8 cellular contexts compared by ENCODE assay signal in genomic region chr10:13536674-13537366, GRCh38. TPM values are rescaled to one million over a fixed set of nuclear protein-coding genes. Genes with fewer than 3 reads are reported as not detected.
A peak's percentile ranks its signal among the peaks of the same experiment; 100 is the strongest.
DNase-seq lines count a peak whose midpoint lies in the region; ATAC-seq, FAIRE-seq and TF ChIP-seq lines count a peak whose summit lies in the region.

No MANE protein-coding gene starts in this region.

- FAIRE-seq in kidney (lab: Jason Lieb, UNC), result no peak

- no peaks in the 10 kb centered on the region; the same call in 1 of the 2 replicates for H4K20me1 ChIP-seq in GM23338 (replicated peaks; ENCODE audit: insufficient read depth)

- no peak for TF ChIP-seq POLR2A in adrenal gland (IDR thresholded peaks at IDR 0.05)

- H3K27me3 ChIP-seq in GM23338 (ENCODE audit: insufficient read depth) (peaks cover 5% of the 10 kb centered on the region; the same call in 1 of the 2 replicates), adrenal gland (peaks cover 5% of the 10 kb centered on the region)

- WGBS in adrenal gland, 4 donors, result 48 to 71% (median 55%) methylated on average over 7 to 11 of the region's 11 CpGs

- DNase-seq in CD14-positive monocyte (ENCODE audit: low spot score) (no peak), GM23338 (ENCODE audit: low spot score) (peak; percentile 94), NCI-H345 treated with DMSO at 0.1 percent for 48 hours (lab: John Stamatoyannopoulos, UW; ENCODE audit: unreplicated experiment) (peak; percentile 25), adrenal gland (peak; percentile 39 to 78 (median 64)), kidney (peak; percentile 78), HPDE6-E6E7 (ENCODE audit: extremely low spot score) (no peak), T-helper 17 cell (no peak)

- ATAC-seq in GM23338, result peak; percentile 99
- ATAC-seq in stimulated activated memory B cell treated with anti-CD40 and anti-IgM and Interleukin-4, amounts not matched to agents 10 μg/mL and 1 μg/mL and 100 μg/mL, for 72 hours, result peak; percentile 85
- ATAC-seq in T-helper 17 cell, result no peak

- no peak overlapping the region for H3K27ac ChIP-seq in GM23338 (ENCODE audit: low read depth)
- no peak overlapping the region for H3K27ac ChIP-seq in adrenal gland
- no peak overlapping the region for H3K27ac ChIP-seq in kidney (ENCODE audit: low read depth in 2 of 2, low read length in 2 of 2)

- no peaks in the 10 kb centered on the region for H3F3A ChIP-seq in GM23338 (replicated peaks; ENCODE audit: low read depth)

- H3K9ac ChIP-seq in kidney (ENCODE audit: low read length in 2 of 2), result no peak overlapping the region

- TF ChIP-seq CTCF in CD14-positive monocyte (IDR thresholded peaks at IDR 0.05), result peak; percentile 42
- TF ChIP-seq CTCF in GM23338 (conservative IDR thresholded peaks at IDR 0.05; ENCODE audit: low read depth in 2 of 2), result peak; percentile 80 to 97
- peak; percentile 30 to 63 (median 50) for TF ChIP-seq CTCF in adrenal gland (IDR thresholded peaks at IDR 0.05)
- peak; percentile 66 for TF ChIP-seq CTCF in kidney (IDR thresholded peaks at IDR 0.05; ENCODE audit: borderline replicate concordance, extremely low read depth, insufficient read depth)

- peaks cover 13% of the 10 kb centered on the region; the same call in 1 of the 2 replicates for H3K4me1 ChIP-seq in GM23338 (ENCODE audit: insufficient read depth)
- no peaks in the 10 kb centered on the region for H3K4me1 ChIP-seq in adrenal gland (replicated peaks in 1 of 2)
- H3K4me1 ChIP-seq in kidney (ENCODE audit: control insufficient read depth in 1 of 2, insufficient read depth in 1 of 2, low read depth in 1 of 2, low read length in 2 of 2), result no peaks in the 10 kb centered on the region

- peaks cover 6% of the 10 kb centered on the region for H3K4me1 Mint-ChIP-seq in CD14-positive monocyte
- H3K4me1 Mint-ChIP-seq in GM23338, result peaks cover 8% of the 10 kb centered on the region
- no peaks in the 10 kb centered on the region for H3K4me1 Mint-ChIP-seq in stimulated activated memory B cell treated with anti-CD40 and anti-IgM and Interleukin-4, amounts not matched to agents 10 μg/mL and 1 μg/mL and 100 μg/mL, for 72 hours
- no peaks in the 10 kb centered on the region for H3K4me1 Mint-ChIP-seq in T-helper 17 cell

- peak overlapping the region; percentile 35; the same call in 1 of the 2 replicates for H3K4me2 ChIP-seq in GM23338

- no peaks in the 10 kb centered on the region for H3K9me2 ChIP-seq in GM23338 (ENCODE audit: insufficient read depth)

- H3K4me3 ChIP-seq in GM23338 (no peak overlapping the region), adrenal gland (no peak overlapping the region), kidney (ENCODE audit: low read length in 2 of 2) (no peak overlapping the region)

- peak overlapping the region; percentile 89 for H2AFZ ChIP-seq in GM23338

- intact Hi-C loops in CD14-positive monocyte (cut with micrococcal nuclease), result loop anchor here in 1 of 2 donors (10.0 kb wide), 1 partner anchor 48 kb away; the partner anchor contains the start of gene PRPF18
- intact Hi-C loops in adrenal gland (cut with DNase I), result no loop called here
- intact Hi-C loops in kidney (cut with DNase I), result loop anchor here (10.0 kb wide), 1 partner anchor 162 kb away; no protein-coding TSS in a partner anchor

- H3K36me3 Mint-ChIP-seq in CD14-positive monocyte (no peaks in the 10 kb centered on the region), GM23338 (ENCODE audit: low read depth) (no peaks in the 10 kb centered on the region; the same call in 2 of the 3 replicates), T-helper 17 cell (ENCODE audit: low read depth) (peaks cover 2% of the 10 kb centered on the region)
- H3K36me3 Mint-ChIP-seq in stimulated activated memory B cell treated with anti-CD40 and anti-IgM and Interleukin-4, amounts not matched to agents 10 μg/mL and 1 μg/mL and 100 μg/mL, for 72 hours, result no peaks in the 10 kb centered on the region

- no peak overlapping the region for H3K4me3 Mint-ChIP-seq in CD14-positive monocyte
- no peak overlapping the region; the same call in 2 of the 3 replicates for H3K4me3 Mint-ChIP-seq in GM23338
- no peak overlapping the region for H3K4me3 Mint-ChIP-seq in stimulated activated memory B cell treated with anti-CD40 and anti-IgM and Interleukin-4, amounts not matched to agents 10 μg/mL and 1 μg/mL and 100 μg/mL, for 72 hours
- no peak overlapping the region for H3K4me3 Mint-ChIP-seq in T-helper 17 cell

- no peaks in the 10 kb centered on the region for H3K79me2 ChIP-seq in GM23338 (replicated peaks; ENCODE audit: insufficient read depth)

- H3K27me3 Mint-ChIP-seq in CD14-positive monocyte (ENCODE audit: low read depth in 3 of 3) (peaks cover 16 to 22% (median 18%) of the 10 kb centered on the region in 3 donors), GM23338 (ENCODE audit: insufficient read depth, low read depth, poor library complexity) (no peaks in the 10 kb centered on the region), T-helper 17 cell (peaks cover 84% of the 10 kb centered on the region)
- H3K27me3 Mint-ChIP-seq in stimulated activated memory B cell treated with anti-CD40 and anti-IgM and Interleukin-4, amounts not matched to agents 10 μg/mL and 1 μg/mL and 100 μg/mL, for 72 hours, result peaks cover 67% of the 10 kb centered on the region

- H3K9me3 ChIP-seq in adrenal gland (replicated peaks in 1 of 3), result no peaks in the 10 kb centered on the region
- no peaks in the 10 kb centered on the region for H3K9me3 ChIP-seq in kidney (ENCODE audit: control insufficient read depth in 1 of 2, low read length in 2 of 2)
- no peaks in the 10 kb centered on the region for H3K9me3 ChIP-seq in T-helper 17 cell (ENCODE audit: control insufficient read depth, low read length, poor library complexity, severe bottlenecking)

- H3K36me3 ChIP-seq in GM23338 (ENCODE audit: insufficient read depth), result no peaks in the 10 kb centered on the region
- H3K36me3 ChIP-seq in adrenal gland (replicated peaks in 1 of 2), result no peaks in the 10 kb centered on the region
- no peaks in the 10 kb centered on the region for H3K36me3 ChIP-seq in kidney (ENCODE audit: control insufficient read depth in 1 of 2, insufficient read depth in 2 of 2, low read length in 2 of 2)

- no peaks in the 10 kb centered on the region for H3K9me3 Mint-ChIP-seq in CD14-positive monocyte
- H3K9me3 Mint-ChIP-seq in GM23338, result peaks cover 3% of the 10 kb centered on the region; the same call in 1 of the 3 replicates
- no peaks in the 10 kb centered on the region for H3K9me3 Mint-ChIP-seq in stimulated activated memory B cell treated with anti-CD40 and anti-IgM and Interleukin-4, amounts not matched to agents 10 μg/mL and 1 μg/mL and 100 μg/mL, for 72 hours

- no peak overlapping the region for H3K27ac Mint-ChIP-seq in CD14-positive monocyte
- no peak overlapping the region for H3K27ac Mint-ChIP-seq in GM23338
- no peak overlapping the region for H3K27ac Mint-ChIP-seq in stimulated activated memory B cell treated with anti-CD40 and anti-IgM and Interleukin-4, amounts not matched to agents 10 μg/mL and 1 μg/mL and 100 μg/mL, for 72 hours
- no peak overlapping the region for H3K27ac Mint-ChIP-seq in T-helper 17 cell

TF ChIP-seq in GM23338, 12 proteins besides CTCF, POLR2A, EP300 and RAD21 (continues in another document):
- TF ChIP-seq ZNF114 (CRISPR knock-in tag; IDR thresholded peaks at IDR 0.05), result no peak
- TF ChIP-seq NANOG (IDR thresholded peaks at IDR 0.05; ENCODE audit: borderline replicate concordance), result no peak
- TF ChIP-seq EZH2phosphoT487 (IDR thresholded peaks at IDR 0.05; ENCODE audit: unreplicated experiment), result no peak

RNA-seq across cellular contexts. Expression of gene BEND7, which starts 8.0 kb away (rescaled TPM):
- polyA plus RNA-seq in CD14-positive monocyte (not detected), GM23338 (2016; fragmentation: Nextera tagmentation; extraction: Ambion mirVana) (3.1 and 3.7 TPM in 2 replicates), adrenal gland (10 to 100 TPM in 1 of 3 donors, 1 to 10 TPM in 2; 5.3 to 15.2 (median 6.8) TPM), kidney (ENCODE audit: insufficient read depth, low read depth, low replicate concordance) (16.7 TPM)
- total RNA-seq in GM23338 (2014; rRNA removed; shearing (Covaris generic)), result 6.0 and 9.6 TPM in 2 replicates
- total RNA-seq in adrenal gland (10 to 100 TPM in 7 of 8 donors, 1 to 10 TPM in 1; 6.8 to 21.5 (median 14.8) TPM), kidney (37.9 TPM), T-helper 17 cell (under 1 TPM in 1 of 2 donors, not detected in 1; 0.76 TPM)

RNA-seq across cellular contexts. Expression of gene PRPF18, which starts 49.9 kb away (rescaled TPM):
- polyA plus RNA-seq in CD14-positive monocyte (10 to 100 TPM; 26.8 to 31.4 TPM), GM23338 (2016; fragmentation: Nextera tagmentation; extraction: Ambion mirVana) (12.4 and 15.1 TPM in 2 replicates), adrenal gland (10 to 100 TPM in 2 of 3 donors, 1 to 10 TPM in 1; 4.9 to 33.9 (median 10.5) TPM), kidney (ENCODE audit: insufficient read depth, low read depth, low replicate concordance) (24.4 TPM)
- 13.5 and 17.2 TPM in 2 replicates for total RNA-seq in GM23338 (2014; rRNA removed; shearing (Covaris generic))
- total RNA-seq in adrenal gland (10 to 100 TPM; 13.9 to 36.7 (median 18.9) TPM), kidney (23.0 TPM), T-helper 17 cell (10 to 100 TPM; 23.8 to 30.3 TPM)

Comparison
In these comparisons a context has a peak if more than half of its experiments do, and no peak if none do; other contexts are left out.
1. DNase-seq: peak in GM23338 (single experiment), NCI-H345 treated with DMSO at 0.1 percent for 48 hours (single experiment), adrenal gland (7 of 7) and kidney (single experiment); none in CD14-positive monocyte (single experiment), HPDE6-E6E7 (single experiment) and T-helper 17 cell (0 of 3).
2. Peak in every context shown above with its lines, with median percentiles within 50 percentile points of each other: CTCF ChIP-seq.